Comparison of ENCODE assay signal across 8 cellular contexts in the genomic region with DNA sequence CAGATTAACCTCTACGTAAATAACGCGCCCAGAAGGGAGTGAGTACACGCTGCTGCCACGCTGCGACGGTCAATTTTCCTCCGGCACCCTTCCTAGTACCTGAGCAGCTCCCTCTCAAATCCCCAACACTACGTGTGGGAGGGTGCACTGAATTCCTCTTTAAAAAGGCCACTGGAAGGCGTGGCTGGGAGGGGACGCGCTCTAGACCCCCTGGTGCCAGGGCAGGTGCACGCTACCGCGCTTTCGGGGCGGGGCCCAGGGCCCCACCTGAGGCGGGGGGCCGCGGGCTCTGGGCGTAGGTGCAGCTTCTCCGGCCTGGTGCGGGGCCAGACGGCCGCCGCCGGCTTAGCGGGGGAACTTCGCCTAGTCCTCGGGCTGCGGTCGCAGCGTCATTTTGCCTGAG. TPM values are rescaled to one million over a fixed set of nuclear protein-coding genes. Genes with fewer than 3 reads are reported as not detected.
DNase-seq lines count a peak whose midpoint lies in the region; ATAC-seq, FAIRE-seq and TF ChIP-seq lines count a peak whose summit lies in the region.

No MANE protein-coding gene starts in this region.

- H3K9me3 ChIP-seq in lung (ENCODE audit: control insufficient read depth in 2 of 2, insufficient read depth in 1 of 2, low read length in 1 of 2) (no peaks in the 10 kb centered on the region), upper lobe of right lung (no peaks in the 10 kb centered on the region)

- WGBS in lung, 2 donors, result 0% methylated on average over 33 of the region's 33 CpGs

- H3K27ac ChIP-seq in coronary artery, result peak overlapping the region; percentile 98 to 99
- H3K27ac ChIP-seq in lung (ENCODE audit: low read depth in 1 of 2, low read length in 1 of 2), result peak overlapping the region; percentile 94 to 97
- H3K27ac ChIP-seq in upper lobe of right lung, result peak overlapping the region; percentile 96

- H3K4me3 ChIP-seq in coronary artery, result peak overlapping the region; percentile 85
- H3K4me3 ChIP-seq in lung, result peak overlapping the region; percentile 43
- peak overlapping the region; percentile 80 for H3K4me3 ChIP-seq in upper lobe of right lung

- DNase-seq in ELF-1 (ENCODE audit: low read depth, low spot score), result peak; percentile 82
- peak; percentile 14 for DNase-seq in HTR-8/SVneo (ENCODE audit: insufficient read length, low spot score)
- DNase-seq in OCI-M1 (lab: John Stamatoyannopoulos, UW), result peak; percentile 91
- no peak for DNase-seq in coronary artery (ENCODE audit: low spot score)
- DNase-seq in lung (ENCODE audit: low spot score), result peak; percentile 71
- no peak for DNase-seq in upper lobe of right lung
- DNase-seq in T-helper 9 cell, result no peak

- peak; percentile 20 for ATAC-seq in GM21423 (IDR thresholded peaks at IDR 0.05; ENCODE audit: unreplicated experiment)
- ATAC-seq in lung (ENCODE audit: insufficient read depth, low FRiP score), result peak; percentile 16
- peak; percentile 46 for ATAC-seq in upper lobe of right lung

- intact Hi-C loops in upper lobe of right lung (cut with DNase I), result no loop called here

- no peak for TF ChIP-seq CTCF in coronary artery (IDR thresholded peaks at IDR 0.05)
- TF ChIP-seq CTCF in lung (IDR thresholded peaks at IDR 0.05; ENCODE audit: control extremely low read depth, extremely low read depth), result no peak
- TF ChIP-seq CTCF in upper lobe of right lung (IDR thresholded peaks at IDR 0.05), result no peak

- H3K27me3 ChIP-seq in lung (ENCODE audit: control insufficient read depth, insufficient read depth) (no peaks in the 10 kb centered on the region), upper lobe of right lung (no peaks in the 10 kb centered on the region)

- FAIRE-seq in HTR-8/SVneo (lab: Jason Lieb, UNC), result no peak

- peaks cover 3 to 5% of the 10 kb centered on the region in 2 donors for H3K36me3 ChIP-seq in lung (ENCODE audit: control insufficient read depth in 2 of 2, insufficient read depth in 2 of 2, low read length in 2 of 2)
- peaks cover 27% of the 10 kb centered on the region for H3K36me3 ChIP-seq in upper lobe of right lung

- H3K4me1 ChIP-seq in lung (ENCODE audit: control insufficient read depth in 2 of 2, insufficient read depth in 2 of 2, low read length in 2 of 2) (peaks cover 3 to 14% of the 10 kb centered on the region in 2 donors), upper lobe of right lung (peaks cover 38% of the 10 kb centered on the region)

RNA-seq across cellular contexts. Expression of a gene that starts 0.7 kb away (rescaled TPM):
- total RNA-seq in lung (100 to 1,000 TPM in 1 of 2 donors, 10 to 100 TPM in 1; 52.0 to 108 TPM), upper lobe of right lung (74.2 TPM)
- 10 to 100 TPM; 10.2 to 48.0 TPM for polyA plus RNA-seq in lung

RNA-seq across cellular contexts. Expression of a gene that starts 33.4 kb away (rescaled TPM):
- total RNA-seq in lung (100 to 1,000 TPM; 130 to 133 TPM), upper lobe of right lung (106 TPM)
- 100 to 1,000 TPM; 154 to 355 TPM for polyA plus RNA-seq in lung

Comparison
In these comparisons a context has a peak if more than half of its experiments do, and no peak if none do; other contexts are left out.
1. DNase-seq: peak in ELF-1 (single experiment), HTR-8/SVneo (single experiment), OCI-M1 (single experiment) and lung (single experiment); none in coronary artery (single experiment), upper lobe of right lung (single experiment) and T-helper 9 cell (single experiment).
2. Peak in every context shown above with its lines, with median percentiles within 50 percentile points of each other: ATAC-seq, H3K27ac ChIP-seq and H3K4me3 ChIP-seq.